In genomic region chr6:26543953-26544352, GRCh38 we compare ENCODE assay signal across 8 cellular contexts. TPM values are rescaled to one million over a fixed set of nuclear protein-coding genes. Genes with fewer than 3 reads are reported as not detected.
DNase-seq lines count a peak whose midpoint lies in the region; ATAC-seq, FAIRE-seq and TF ChIP-seq lines count a peak whose summit lies in the region.

No MANE protein-coding gene starts in this region.

- H3K4me1 ChIP-seq in Panc1 (ENCODE audit: control insufficient read depth, insufficient read depth, low read length) (peaks cover 5% of the 10 kb centered on the region), thoracic aorta (ENCODE audit: control insufficient read depth in 1 of 2, low read depth in 2 of 2) (peaks cover 12 to 27% of the 10 kb centered on the region in 2 donors), esophagus muscularis mucosa (peaks cover 8 to 29% (median 24%) of the 10 kb centered on the region in 4 donors)

- peak overlapping the region; percentile 19 for H3K27ac Mint-ChIP-seq in activated naive CD4-positive, alpha-beta T cell treated with anti-CD3 and anti-CD28 coated beads for 36 hours

- intact Hi-C loops in activated naive CD4-positive, alpha-beta T cell treated with anti-CD3 and anti-CD28 coated beads for 36 hours (cut with micrococcal nuclease), result no loop called here
- intact Hi-C loops in Panc1 (cut with micrococcal nuclease; ENCODE audit: unreplicated experiment) (no loop called here), esophagus muscularis mucosa (cut with DNase I) (no loop called here)

- no peak for FAIRE-seq in HTR-8/SVneo (lab: Jason Lieb, UNC)

- H3K36me3 ChIP-seq in Panc1 (ENCODE audit: control insufficient read depth, insufficient read depth, low read length) (peaks cover 22% of the 10 kb centered on the region), thoracic aorta (peaks cover 4% of the 10 kb centered on the region), esophagus muscularis mucosa (peaks cover 12 to 51% (median 30%) of the 10 kb centered on the region in 4 donors)

- peaks cover 38% of the 10 kb centered on the region for H3K4me1 Mint-ChIP-seq in activated naive CD4-positive, alpha-beta T cell treated with anti-CD3 and anti-CD28 coated beads for 36 hours (ENCODE audit: low read depth)

- BruUV-seq in Panc1 (replicated peaks; lab: Mats Ljungman, UMichigan), result no TSS peak

- TF ChIP-seq EP300 in esophagus muscularis mucosa (IDR thresholded peaks at IDR 0.05), result no peak

- H3K4me3 Mint-ChIP-seq in activated naive CD4-positive, alpha-beta T cell treated with anti-CD3 and anti-CD28 coated beads for 36 hours, result no peak overlapping the region

- H3K4me3 ChIP-seq in Panc1 (ENCODE audit: low read depth in 2 of 2, low read length in 2 of 2), result no peak overlapping the region
- no peak overlapping the region for H3K4me3 ChIP-seq in thoracic aorta
- H3K4me3 ChIP-seq in esophagus muscularis mucosa, result no peak overlapping the region

- peak; percentile 60 for TF ChIP-seq CTCF in Panc1 (IDR thresholded peaks at IDR 0.05)
- TF ChIP-seq CTCF in thoracic aorta (IDR thresholded peaks at IDR 0.05), result peak; percentile 36
- peak in 1 of 3 experiments; percentile 35 for TF ChIP-seq CTCF in esophagus muscularis mucosa (IDR thresholded peaks at IDR 0.05)

- CTCF ChIA-PET in activated naive CD4-positive, alpha-beta T cell treated with anti-CD3 and anti-CD28 coated beads for 36 hours (lab: Charles Lee), result no interaction called here
- CTCF ChIA-PET in Panc1 (lab: Charles Lee), result no interaction called here

- TF ChIP-seq POLR2A in erythroblast (IDR thresholded peaks at IDR 0.05; ENCODE audit: low read length), result no peak
- TF ChIP-seq POLR2A in esophagus muscularis mucosa (IDR thresholded peaks at IDR 0.05; ENCODE audit: low read depth), result no peak

- peaks cover 35% of the 10 kb centered on the region for H3K36me3 Mint-ChIP-seq in activated naive CD4-positive, alpha-beta T cell treated with anti-CD3 and anti-CD28 coated beads for 36 hours (ENCODE audit: low read depth)

- no peak for DNase-seq in activated naive CD4-positive, alpha-beta T cell treated with anti-CD3 and anti-CD28 coated beads for 36 hours
- no peak for DNase-seq in activated naive CD4-positive, alpha-beta T cell treated with Interleukin-2 at 50 U/mL for 16 hours
- DNase-seq in Panc1 (ENCODE audit: low read depth, low spot score) (no peak), erythroblast (lab: John Stamatoyannopoulos, UW) (peak; percentile 15 to 38), thoracic aorta (ENCODE audit: low spot score) (no peak), mucosa of gallbladder (ENCODE audit: low spot score) (no peak), esophagus muscularis mucosa (ENCODE audit: extremely low spot score) (no peak), HTR-8/SVneo (ENCODE audit: insufficient read length, low spot score) (no peak)

- H3K27me3 ChIP-seq in Panc1 (ENCODE audit: control insufficient read depth, insufficient read depth, low read length) (no peaks in the 10 kb centered on the region), thoracic aorta (replicated peaks; ENCODE audit: insufficient read depth) (no peaks in the 10 kb centered on the region), esophagus muscularis mucosa (no peaks in the 10 kb centered on the region)

- ATAC-seq in Panc1, result peak; percentile 88
- no peak for ATAC-seq in thoracic aorta (ENCODE audit: insufficient number of reproducible peaks, low FRiP score, low read depth)

- no peaks in the 10 kb centered on the region for H3K27me3 Mint-ChIP-seq in activated naive CD4-positive, alpha-beta T cell treated with anti-CD3 and anti-CD28 coated beads for 36 hours (ENCODE audit: low read depth)

- no peaks in the 10 kb centered on the region for H3K9me3 ChIP-seq in Panc1 (ENCODE audit: control insufficient read depth, insufficient read depth, low read depth, low read length)
- no peaks in the 10 kb centered on the region for H3K9me3 ChIP-seq in thoracic aorta
- H3K9me3 ChIP-seq in esophagus muscularis mucosa, result no peaks in the 10 kb centered on the region

- H3K9me3 Mint-ChIP-seq in activated naive CD4-positive, alpha-beta T cell treated with anti-CD3 and anti-CD28 coated beads for 36 hours, result no peaks in the 10 kb centered on the region

- in situ Hi-C loops in Panc1 (cut with HindIII; ENCODE audit: low pct_unique_long_range_greater_than_20kb, low sequenced_read_pairs), result no loop called here

- H3K27ac ChIP-seq in Panc1 (ENCODE audit: low read length), result no peak overlapping the region
- H3K27ac ChIP-seq in thoracic aorta, result no peak overlapping the region
- H3K27ac ChIP-seq in esophagus muscularis mucosa (replicated peaks in 1 of 4), result no peak overlapping the region

- POLR2A ChIA-PET in Panc1 (lab: Charles Lee), result no interaction called here

RNA-seq across cellular contexts. Expression of gene HMGN4, which starts 5.8 kb away (rescaled TPM):
- total RNA-seq in activated naive CD4-positive, alpha-beta T cell treated with anti-CD3 and anti-CD28 coated beads for 36 hours, result 10 to 100 TPM; 70.4 to 73.2 TPM
- total RNA-seq in Panc1 (2021; ENCODE audit: unreplicated experiment) (60.5 TPM), thoracic aorta (10 to 100 TPM; 41.3 to 45.9 TPM), mucosa of gallbladder (55.8 TPM), esophagus muscularis mucosa (100 to 1,000 TPM in 1 of 4 donors, 10 to 100 TPM in 3; 80.2 to 117 (median 86.5) TPM)
- 67.7 TPM for polyA plus RNA-seq in Panc1 (2012; ENCODE audit: insufficient read length)

RNA-seq across cellular contexts. Expression of gene BTN1A1, which starts 43.9 kb away (rescaled TPM):
- under 1 TPM; 0.07 to 0.10 TPM for total RNA-seq in activated naive CD4-positive, alpha-beta T cell treated with anti-CD3 and anti-CD28 coated beads for 36 hours
- total RNA-seq in Panc1 (2021; ENCODE audit: unreplicated experiment) (0.10 TPM), thoracic aorta (not detected), mucosa of gallbladder (not detected), esophagus muscularis mucosa (not detected)
- polyA plus RNA-seq in Panc1 (2012; ENCODE audit: insufficient read length), result not detected

RNA-seq across cellular contexts. Expression of gene ABT1, which starts 52.8 kb away (rescaled TPM):
- 10 to 100 TPM; 17.3 to 18.4 TPM for total RNA-seq in activated naive CD4-positive, alpha-beta T cell treated with anti-CD3 and anti-CD28 coated beads for 36 hours
- total RNA-seq in Panc1 (2021; ENCODE audit: unreplicated experiment) (18.0 TPM), thoracic aorta (10 to 100 TPM; 11.8 to 17.1 TPM), mucosa of gallbladder (11.6 TPM), esophagus muscularis mucosa (10 to 100 TPM; 13.3 to 18.2 (median 16.1) TPM)
- 15.2 TPM for polyA plus RNA-seq in Panc1 (2012; ENCODE audit: insufficient read length)

Comparison
In these comparisons a context has a peak if more than half of its experiments do, and no peak if none do; other contexts are left out.
1. DNase-seq: peak in erythroblast (2 of 2); none in activated naive CD4-positive, alpha-beta T cell treated with anti-CD3 and anti-CD28 coated beads for 36 hours (single experiment), activated naive CD4-positive, alpha-beta T cell treated with Interleukin-2 at 50 U/mL for 16 hours (single experiment), Panc1 (single experiment), thoracic aorta (single experiment), mucosa of gallbladder (single experiment), esophagus muscularis mucosa (single experiment) and HTR-8/SVneo (single experiment).